In the genomic region with DNA sequence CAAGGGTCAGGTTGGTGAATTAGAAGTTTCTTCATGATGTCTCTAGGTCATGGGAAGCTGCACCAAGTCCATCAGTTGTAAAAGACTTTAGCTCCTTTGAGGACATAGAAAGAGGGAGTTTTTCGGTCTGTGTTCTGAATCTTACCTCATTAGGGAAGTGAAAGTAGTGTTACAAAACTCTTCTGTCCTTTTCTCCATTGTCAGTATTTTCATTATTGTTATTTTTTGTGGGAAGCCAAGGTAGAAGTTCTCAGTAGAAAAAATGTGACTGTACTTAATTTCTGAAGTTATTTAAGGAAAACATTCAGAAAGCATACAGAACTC, we compare ENCODE assay signal across 11 cellular contexts.
A peak's percentile ranks its signal among the peaks of the same experiment; 100 is the strongest.
DNase-seq lines count a peak whose midpoint lies in the region; ATAC-seq lines count a peak whose summit lies in the region.
"Had no signal": no experiment of that assay in that cellular context is flagged by ENCODE, and none has a peak within 500 bp of the region (broad histone marks: within the 10 kb centered on the region; RNA-seq: fewer than 3 reads in every experiment).

No MANE protein-coding gene starts in this region.

- peak; percentile 53 for ATAC-seq in HG03025 (IDR thresholded peaks at IDR 0.05; ENCODE audit: low FRiP score, unreplicated experiment)

- DNase-seq in CD1c-positive myeloid dendritic cell (ENCODE audit: extremely low spot score) (peak; percentile 81), GM19238 (ENCODE audit: insufficient read length, low spot score) (peak; percentile 49), SIG-M5 treated with dmso at 0.1 percent for 504 hours (lab: John Stamatoyannopoulos, UW; ENCODE audit: unreplicated experiment) (peak; percentile 91), NCI-H510A treated with DMSO at 0.1 percent for 48 hours (lab: John Stamatoyannopoulos, UW) (no peak), EL (no peak), foreskin melanocyte (no peak)
- no peak for DNase-seq in activated CD4-positive, alpha-beta T cell treated with anti-CD3 and anti-CD28 coated beads, Interleukin-2, amount 50 U/mL, for 1 hour
- DNase-seq: COR-L47, mesendoderm, NCI-H69 had no signal

Comparison
In these comparisons a context has a peak if more than half of its experiments do, and no peak if none do; other contexts are left out.
1. DNase-seq: peak in CD1c-positive myeloid dendritic cell (single experiment), GM19238 (single experiment) and SIG-M5 treated with dmso at 0.1 percent for 504 hours (single experiment); none in NCI-H510A treated with DMSO at 0.1 percent for 48 hours (single experiment), EL (single experiment), foreskin melanocyte (single experiment) and activated CD4-positive, alpha-beta T cell treated with anti-CD3 and anti-CD28 coated beads, Interleukin-2, amount 50 U/mL, for 1 hour (single experiment).